1 cellular context compared by ENCODE assay signal in the genomic region with DNA sequence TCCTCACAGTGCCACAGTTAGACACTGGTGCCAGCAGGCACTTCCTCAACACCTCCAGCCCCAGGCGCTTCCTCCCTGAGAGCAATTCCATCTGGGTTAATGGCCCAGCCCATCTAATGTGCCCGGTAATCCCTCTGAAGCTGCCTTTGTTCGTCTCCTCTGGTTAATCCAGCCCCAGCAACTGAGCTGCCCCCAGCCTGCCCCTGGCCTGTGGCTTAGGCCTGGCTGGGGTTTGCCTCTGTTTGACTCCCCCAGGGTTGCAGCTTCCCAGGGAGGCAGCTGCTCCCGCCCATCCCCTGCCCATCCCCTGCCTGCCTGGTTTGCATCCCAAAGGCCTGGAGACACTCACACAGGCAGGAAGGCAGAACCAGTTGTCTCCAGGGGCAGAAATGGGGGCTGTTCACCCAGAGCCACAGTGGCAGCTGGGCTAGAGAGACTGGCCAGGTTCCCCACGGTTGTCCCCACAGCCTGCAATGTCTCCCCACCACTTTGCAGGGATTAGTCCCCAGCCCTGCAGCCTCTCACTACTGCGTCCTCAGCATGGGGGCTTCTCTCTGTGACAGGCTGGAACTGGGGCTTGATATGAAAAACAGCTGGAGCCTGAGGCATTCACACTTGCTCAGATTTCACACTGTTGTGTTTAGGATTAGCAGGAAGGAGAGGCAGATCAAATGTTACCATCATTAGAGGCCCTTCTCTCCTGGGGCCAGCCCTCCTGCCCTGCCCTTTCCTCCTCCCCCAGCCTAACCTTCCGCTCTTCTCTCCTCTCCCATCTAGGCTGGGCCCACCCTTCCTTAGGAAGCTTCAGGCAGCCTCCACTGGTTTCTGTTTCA.
TF ChIP-seq lines count a peak whose summit lies in the region.

No MANE protein-coding gene starts in this region.

TF ChIP-seq in HEK293, 187 proteins besides CTCF, POLR2A, EP300 and RAD21 (continued from another document and continues in another):
- TF ChIP-seq, protein P1, sequence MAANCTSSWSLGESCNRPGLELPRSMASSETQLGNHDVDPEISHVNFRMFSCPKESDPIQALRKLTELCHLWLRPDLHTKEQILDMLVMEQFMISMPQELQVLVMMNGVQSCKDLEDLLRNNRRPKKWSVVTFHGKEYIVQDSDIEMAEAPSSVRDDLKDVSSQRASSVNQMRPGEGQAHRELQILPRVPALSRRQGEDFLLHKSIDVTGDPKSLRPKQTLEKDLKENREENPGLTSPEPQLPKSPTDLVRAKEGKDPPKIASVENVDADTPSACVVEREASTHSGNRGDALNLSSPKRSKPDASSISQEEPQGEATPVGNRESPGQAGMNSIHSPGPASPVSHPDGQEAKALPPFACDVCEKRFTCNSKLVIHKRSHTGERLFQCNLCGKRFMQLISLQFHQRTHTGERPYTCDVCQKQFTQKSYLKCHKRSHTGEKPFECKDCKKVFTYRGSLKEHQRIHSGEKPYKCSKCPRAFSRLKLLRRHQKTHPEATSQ (tag by site-specific recombination; IDR thresholded peaks at IDR 0.05) = no peak
- TF ChIP-seq ZNF561 (tag by site-specific recombination; IDR thresholded peaks at IDR 0.05; ENCODE audit: borderline replicate concordance) = peak; percentile 49; the same call in 1 of the 2 replicates
- TF ChIP-seq ZNF571 (tag by site-specific recombination; IDR thresholded peaks at IDR 0.05) = no peak
- no peak for TF ChIP-seq ZNF830 (tag by site-specific recombination; IDR thresholded peaks at IDR 0.05; ENCODE audit: low read depth)
- peak; percentile 87 for TF ChIP-seq OSR2 (tag by site-specific recombination; IDR thresholded peaks at IDR 0.05)
- peak; percentile 79 for TF ChIP-seq ZNF843 (tag by site-specific recombination; IDR thresholded peaks at IDR 0.05)
- no peak for TF ChIP-seq ZNF529 (tag by site-specific recombination; IDR thresholded peaks at IDR 0.05; ENCODE audit: insufficient replicate concordance)
- TF ChIP-seq, protein P2, sequence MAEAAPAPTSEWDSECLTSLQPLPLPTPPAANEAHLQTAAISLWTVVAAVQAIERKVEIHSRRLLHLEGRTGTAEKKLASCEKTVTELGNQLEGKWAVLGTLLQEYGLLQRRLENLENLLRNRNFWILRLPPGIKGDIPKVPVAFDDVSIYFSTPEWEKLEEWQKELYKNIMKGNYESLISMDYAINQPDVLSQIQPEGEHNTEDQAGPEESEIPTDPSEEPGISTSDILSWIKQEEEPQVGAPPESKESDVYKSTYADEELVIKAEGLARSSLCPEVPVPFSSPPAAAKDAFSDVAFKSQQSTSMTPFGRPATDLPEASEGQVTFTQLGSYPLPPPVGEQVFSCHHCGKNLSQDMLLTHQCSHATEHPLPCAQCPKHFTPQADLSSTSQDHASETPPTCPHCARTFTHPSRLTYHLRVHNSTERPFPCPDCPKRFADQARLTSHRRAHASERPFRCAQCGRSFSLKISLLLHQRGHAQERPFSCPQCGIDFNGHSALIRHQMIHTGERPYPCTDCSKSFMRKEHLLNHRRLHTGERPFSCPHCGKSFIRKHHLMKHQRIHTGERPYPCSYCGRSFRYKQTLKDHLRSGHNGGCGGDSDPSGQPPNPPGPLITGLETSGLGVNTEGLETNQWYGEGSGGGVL (tag by site-specific recombination; IDR thresholded peaks at IDR 0.05) = peak; percentile 52
- TF ChIP-seq, protein P3, sequence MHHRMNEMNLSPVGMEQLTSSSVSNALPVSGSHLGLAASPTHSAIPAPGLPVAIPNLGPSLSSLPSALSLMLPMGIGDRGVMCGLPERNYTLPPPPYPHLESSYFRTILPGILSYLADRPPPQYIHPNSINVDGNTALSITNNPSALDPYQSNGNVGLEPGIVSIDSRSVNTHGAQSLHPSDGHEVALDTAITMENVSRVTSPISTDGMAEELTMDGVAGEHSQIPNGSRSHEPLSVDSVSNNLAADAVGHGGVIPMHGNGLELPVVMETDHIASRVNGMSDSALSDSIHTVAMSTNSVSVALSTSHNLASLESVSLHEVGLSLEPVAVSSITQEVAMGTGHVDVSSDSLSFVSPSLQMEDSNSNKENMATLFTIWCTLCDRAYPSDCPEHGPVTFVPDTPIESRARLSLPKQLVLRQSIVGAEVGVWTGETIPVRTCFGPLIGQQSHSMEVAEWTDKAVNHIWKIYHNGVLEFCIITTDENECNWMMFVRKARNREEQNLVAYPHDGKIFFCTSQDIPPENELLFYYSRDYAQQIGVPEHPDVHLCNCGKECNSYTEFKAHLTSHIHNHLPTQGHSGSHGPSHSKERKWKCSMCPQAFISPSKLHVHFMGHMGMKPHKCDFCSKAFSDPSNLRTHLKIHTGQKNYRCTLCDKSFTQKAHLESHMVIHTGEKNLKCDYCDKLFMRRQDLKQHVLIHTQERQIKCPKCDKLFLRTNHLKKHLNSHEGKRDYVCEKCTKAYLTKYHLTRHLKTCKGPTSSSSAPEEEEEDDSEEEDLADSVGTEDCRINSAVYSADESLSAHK (tag by site-specific recombination; IDR thresholded peaks at IDR 0.05) = peak; percentile 65
- TF ChIP-seq ZNF10 (tag by site-specific recombination; IDR thresholded peaks at IDR 0.05) = peak; percentile 50; the same call in 1 of the 2 replicates
- 0 out of 2 replicates have a peak, but pooled peaks have one; percentile 29 for TF ChIP-seq MZF1 (tag by site-specific recombination; IDR thresholded peaks at IDR 0.05; ENCODE audit: borderline replicate concordance)
- 0 out of 2 replicates have a peak, but pooled peaks have one; percentile 29 for TF ChIP-seq ZXDB (tag by site-specific recombination; IDR thresholded peaks at IDR 0.05)
- peak; percentile 98 for TF ChIP-seq WT1 (tag by site-specific recombination; IDR thresholded peaks at IDR 0.05)
- no peak for TF ChIP-seq ZFP41 (tag by site-specific recombination; IDR thresholded peaks at IDR 0.05; ENCODE audit: borderline replicate concordance)
- TF ChIP-seq KLF7 (tag by site-specific recombination; IDR thresholded peaks at IDR 0.05; ENCODE audit: borderline replicate concordance) = peak; percentile 58; the same call in 1 of the 2 replicates
- no peak for TF ChIP-seq ZNF140 (tag by site-specific recombination; IDR thresholded peaks at IDR 0.05)
- TF ChIP-seq, protein P4, sequence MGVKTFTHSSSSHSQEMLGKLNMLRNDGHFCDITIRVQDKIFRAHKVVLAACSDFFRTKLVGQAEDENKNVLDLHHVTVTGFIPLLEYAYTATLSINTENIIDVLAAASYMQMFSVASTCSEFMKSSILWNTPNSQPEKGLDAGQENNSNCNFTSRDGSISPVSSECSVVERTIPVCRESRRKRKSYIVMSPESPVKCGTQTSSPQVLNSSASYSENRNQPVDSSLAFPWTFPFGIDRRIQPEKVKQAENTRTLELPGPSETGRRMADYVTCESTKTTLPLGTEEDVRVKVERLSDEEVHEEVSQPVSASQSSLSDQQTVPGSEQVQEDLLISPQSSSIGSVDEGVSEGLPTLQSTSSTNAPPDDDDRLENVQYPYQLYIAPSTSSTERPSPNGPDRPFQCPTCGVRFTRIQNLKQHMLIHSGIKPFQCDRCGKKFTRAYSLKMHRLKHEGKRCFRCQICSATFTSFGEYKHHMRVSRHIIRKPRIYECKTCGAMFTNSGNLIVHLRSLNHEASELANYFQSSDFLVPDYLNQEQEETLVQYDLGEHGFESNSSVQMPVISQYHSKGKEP (tag by site-specific recombination; IDR thresholded peaks at IDR 0.05) = peak; percentile 78
- TF ChIP-seq ZNF239 (tag by site-specific recombination; IDR thresholded peaks at IDR 0.05) = no peak
- TF ChIP-seq ZBTB17 (tag by site-specific recombination; IDR thresholded peaks at IDR 0.05) = peak; percentile 41; the same call in 1 of the 2 replicates
- TF ChIP-seq ZNF24 (tag by site-specific recombination; IDR thresholded peaks at IDR 0.05) = peak; percentile 78
- no peak for TF ChIP-seq ZFP3 (tag by site-specific recombination; IDR thresholded peaks at IDR 0.05; ENCODE audit: low read depth)
- TF ChIP-seq ZNF155 (tag by site-specific recombination; IDR thresholded peaks at IDR 0.05) = no peak
- TF ChIP-seq KLF16 (tag by site-specific recombination; IDR thresholded peaks at IDR 0.05) = no peak
- TF ChIP-seq, protein P5, sequence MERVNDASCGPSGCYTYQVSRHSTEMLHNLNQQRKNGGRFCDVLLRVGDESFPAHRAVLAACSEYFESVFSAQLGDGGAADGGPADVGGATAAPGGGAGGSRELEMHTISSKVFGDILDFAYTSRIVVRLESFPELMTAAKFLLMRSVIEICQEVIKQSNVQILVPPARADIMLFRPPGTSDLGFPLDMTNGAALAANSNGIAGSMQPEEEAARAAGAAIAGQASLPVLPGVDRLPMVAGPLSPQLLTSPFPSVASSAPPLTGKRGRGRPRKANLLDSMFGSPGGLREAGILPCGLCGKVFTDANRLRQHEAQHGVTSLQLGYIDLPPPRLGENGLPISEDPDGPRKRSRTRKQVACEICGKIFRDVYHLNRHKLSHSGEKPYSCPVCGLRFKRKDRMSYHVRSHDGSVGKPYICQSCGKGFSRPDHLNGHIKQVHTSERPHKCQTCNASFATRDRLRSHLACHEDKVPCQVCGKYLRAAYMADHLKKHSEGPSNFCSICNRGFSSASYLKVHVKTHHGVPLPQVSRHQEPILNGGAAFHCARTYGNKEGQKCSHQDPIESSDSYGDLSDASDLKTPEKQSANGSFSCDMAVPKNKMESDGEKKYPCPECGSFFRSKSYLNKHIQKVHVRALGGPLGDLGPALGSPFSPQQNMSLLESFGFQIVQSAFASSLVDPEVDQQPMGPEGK (tag by site-specific recombination; IDR thresholded peaks at IDR 0.05) = peak; percentile 56; the same call in 1 of the 2 replicates
- TF ChIP-seq ZNF629 (tag by site-specific recombination; IDR thresholded peaks at IDR 0.05) = 0 out of 2 replicates have a peak, but pooled peaks have one; percentile 23
- TF ChIP-seq ZNF132 (tag by site-specific recombination; IDR thresholded peaks at IDR 0.05; ENCODE audit: borderline replicate concordance) = no peak
- TF ChIP-seq SP7 (tag by site-specific recombination; IDR thresholded peaks at IDR 0.05) = peak; percentile 89
- no peak for TF ChIP-seq ZNF558 (tag by site-specific recombination; IDR thresholded peaks at IDR 0.05)
- TF ChIP-seq ZNF157 (tag by site-specific recombination; IDR thresholded peaks at IDR 0.05) = no peak
- TF ChIP-seq YY1 (tag by site-specific recombination; IDR thresholded peaks at IDR 0.05) = no peak
- peak; percentile 65; the same call in 1 of the 2 replicates for TF ChIP-seq KLF10 (tag by site-specific recombination; IDR thresholded peaks at IDR 0.05)
- peak; percentile 86 for TF ChIP-seq ZFP69B (tag by site-specific recombination; IDR thresholded peaks at IDR 0.05)
- no peak for TF ChIP-seq REPIN1 (tag by site-specific recombination; IDR thresholded peaks at IDR 0.05; ENCODE audit: low read depth)
- TF ChIP-seq SP3 (tag by site-specific recombination; IDR thresholded peaks at IDR 0.05) = no peak
- TF ChIP-seq ZNF416 (tag by site-specific recombination; IDR thresholded peaks at IDR 0.05) = no peak
- peak; percentile 86 for TF ChIP-seq ZNF423 (tag by site-specific recombination; IDR thresholded peaks at IDR 0.05)
- TF ChIP-seq ZNF610 (tag by site-specific recombination; IDR thresholded peaks at IDR 0.05; ENCODE audit: borderline replicate concordance) = peak; percentile 56; the same call in 1 of the 2 replicates
- TF ChIP-seq, protein P6, sequence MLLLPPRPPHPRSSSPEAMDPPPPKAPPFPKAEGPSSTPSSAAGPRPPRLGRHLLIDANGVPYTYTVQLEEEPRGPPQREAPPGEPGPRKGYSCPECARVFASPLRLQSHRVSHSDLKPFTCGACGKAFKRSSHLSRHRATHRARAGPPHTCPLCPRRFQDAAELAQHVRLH (tag by site-specific recombination; IDR thresholded peaks at IDR 0.05) = peak; percentile 54; the same call in 1 of the 2 replicates
- TF ChIP-seq TRIM28 (IDR thresholded peaks at IDR 0.05; ENCODE audit: borderline replicate concordance, low read length) = peak; percentile 61; the same call in 1 of the 2 replicates
- TF ChIP-seq, protein P7, sequence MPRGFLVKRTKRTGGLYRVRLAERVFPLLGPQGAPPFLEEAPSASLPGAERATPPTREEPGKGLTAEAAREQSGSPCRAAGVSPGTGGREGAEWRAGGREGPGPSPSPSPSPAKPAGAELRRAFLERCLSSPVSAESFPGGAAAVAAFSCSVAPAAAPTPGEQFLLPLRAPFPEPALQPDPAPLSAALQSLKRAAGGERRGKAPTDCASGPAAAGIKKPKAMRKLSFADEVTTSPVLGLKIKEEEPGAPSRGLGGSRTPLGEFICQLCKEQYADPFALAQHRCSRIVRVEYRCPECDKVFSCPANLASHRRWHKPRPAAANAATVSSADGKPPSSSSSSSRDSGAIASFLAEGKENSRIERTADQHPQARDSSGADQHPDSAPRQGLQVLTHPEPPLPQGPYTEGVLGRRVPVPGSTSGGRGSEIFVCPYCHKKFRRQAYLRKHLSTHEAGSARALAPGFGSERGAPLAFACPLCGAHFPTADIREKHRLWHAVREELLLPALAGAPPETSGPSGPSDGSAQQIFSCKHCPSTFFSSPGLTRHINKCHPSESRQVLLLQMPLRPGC (tag by site-specific recombination; IDR thresholded peaks at IDR 0.05) = no peak
- no peak for TF ChIP-seq RBAK (tag by site-specific recombination; IDR thresholded peaks at IDR 0.05)
- TF ChIP-seq, protein P8, sequence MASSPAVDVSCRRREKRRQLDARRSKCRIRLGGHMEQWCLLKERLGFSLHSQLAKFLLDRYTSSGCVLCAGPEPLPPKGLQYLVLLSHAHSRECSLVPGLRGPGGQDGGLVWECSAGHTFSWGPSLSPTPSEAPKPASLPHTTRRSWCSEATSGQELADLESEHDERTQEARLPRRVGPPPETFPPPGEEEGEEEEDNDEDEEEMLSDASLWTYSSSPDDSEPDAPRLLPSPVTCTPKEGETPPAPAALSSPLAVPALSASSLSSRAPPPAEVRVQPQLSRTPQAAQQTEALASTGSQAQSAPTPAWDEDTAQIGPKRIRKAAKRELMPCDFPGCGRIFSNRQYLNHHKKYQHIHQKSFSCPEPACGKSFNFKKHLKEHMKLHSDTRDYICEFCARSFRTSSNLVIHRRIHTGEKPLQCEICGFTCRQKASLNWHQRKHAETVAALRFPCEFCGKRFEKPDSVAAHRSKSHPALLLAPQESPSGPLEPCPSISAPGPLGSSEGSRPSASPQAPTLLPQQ (tag by site-specific recombination; IDR thresholded peaks at IDR 0.05) = peak; percentile 85
- peak; percentile 79; the same call in 1 of the 2 replicates for TF ChIP-seq TCF7L2 (IDR thresholded peaks at IDR 0.05; ENCODE audit: borderline replicate concordance, low read depth, low read length)
- no peak for TF ChIP-seq ZNF837 (tag by site-specific recombination; IDR thresholded peaks at IDR 0.05)
- TF ChIP-seq ZNF292 (tag by site-specific recombination; IDR thresholded peaks at IDR 0.05; ENCODE audit: borderline replicate concordance, low read depth) = no peak
- no peak for TF ChIP-seq ZNF211 (tag by site-specific recombination; IDR thresholded peaks at IDR 0.05; ENCODE audit: low read depth)
- TF ChIP-seq, protein P9, sequence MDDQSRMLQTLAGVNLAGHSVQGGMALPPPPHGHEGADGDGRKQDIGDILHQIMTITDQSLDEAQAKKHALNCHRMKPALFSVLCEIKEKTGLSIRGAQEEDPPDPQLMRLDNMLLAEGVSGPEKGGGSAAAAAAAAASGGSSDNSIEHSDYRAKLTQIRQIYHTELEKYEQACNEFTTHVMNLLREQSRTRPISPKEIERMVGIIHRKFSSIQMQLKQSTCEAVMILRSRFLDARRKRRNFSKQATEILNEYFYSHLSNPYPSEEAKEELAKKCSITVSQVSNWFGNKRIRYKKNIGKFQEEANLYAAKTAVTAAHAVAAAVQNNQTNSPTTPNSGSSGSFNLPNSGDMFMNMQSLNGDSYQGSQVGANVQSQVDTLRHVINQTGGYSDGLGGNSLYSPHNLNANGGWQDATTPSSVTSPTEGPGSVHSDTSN (CRISPR knock-in tag; IDR thresholded peaks at IDR 0.05) = no peak
- TF ChIP-seq ZNF48 (tag by site-specific recombination; IDR thresholded peaks at IDR 0.05) = no peak
- peak; percentile 89 for TF ChIP-seq FEZF1 (tag by site-specific recombination; IDR thresholded peaks at IDR 0.05)
